Comparison of ENCODE assay signal across 16 cellular contexts in the genomic region with DNA sequence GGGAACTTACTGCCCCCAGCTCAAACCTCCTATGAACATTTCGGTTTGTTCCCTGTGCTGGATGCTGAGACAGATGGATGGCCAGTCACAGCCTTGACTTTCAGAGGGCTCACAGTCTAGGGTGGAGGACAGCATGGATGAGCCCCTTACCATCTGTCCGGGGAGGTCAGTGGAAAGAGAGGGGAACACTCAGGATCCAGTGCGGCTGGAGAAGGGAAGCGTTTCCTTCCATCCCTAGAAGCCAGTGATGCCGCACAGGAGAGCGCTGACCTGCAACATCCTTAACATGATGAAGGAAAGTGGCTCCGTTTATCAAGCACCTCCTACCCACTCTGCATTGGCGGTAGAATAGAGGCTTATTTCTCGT. TPM values are rescaled to one million over a fixed set of nuclear protein-coding genes. Genes with fewer than 3 reads are reported as not detected.
"Had no signal": no experiment of that assay in that cellular context is flagged by ENCODE, and none has a peak within 500 bp of the region (broad histone marks: within the 10 kb centered on the region; RNA-seq: fewer than 3 reads in every experiment).

No MANE protein-coding gene starts in this region.

- H3K36me3 ChIP-seq: left lung, SJSA1 had no signal

- H3K36me3 Mint-ChIP-seq: activated naive CD8-positive, alpha-beta T cell; memory B cell; natural killer cell treated with Interleukin-12 subunit alpha and Interleukin-12 subunit beta and Interleukin-15 and Interleukin-18, amount 100 ng/mL, for 72 hours had no signal

- H3K4me3 ChIP-seq: body of pancreas, left lung, SJSA1, stomach, testis had no signal

- H3K27ac Mint-ChIP-seq: activated naive CD8-positive, alpha-beta T cell; dendritic cell treated with granulocyte-macrophage colony-stimulating factor and Interleukin-4, amounts not matched to agents 40 ng/mL and 50 ng/mL, for 4 days; memory B cell; natural killer cell treated with Interleukin-12 subunit alpha and Interleukin-12 subunit beta and Interleukin-15 and Interleukin-18, amount 100 ng/mL, for 72 hours had no signal

- H3K27me3 Mint-ChIP-seq: activated naive CD8-positive, alpha-beta T cell; natural killer cell treated with Interleukin-12 subunit alpha and Interleukin-12 subunit beta and Interleukin-15 and Interleukin-18, amount 100 ng/mL, for 72 hours had no signal

- H3K4me3 Mint-ChIP-seq: activated naive CD8-positive, alpha-beta T cell; dendritic cell treated with granulocyte-macrophage colony-stimulating factor and Interleukin-4, amounts not matched to agents 40 ng/mL and 50 ng/mL, for 4 days; effector memory CD8-positive, alpha-beta T cell; memory B cell; natural killer cell treated with Interleukin-12 subunit alpha and Interleukin-12 subunit beta and Interleukin-15 and Interleukin-18, amount 100 ng/mL, for 72 hours had no signal

- H3K27me3 ChIP-seq: body of pancreas, foreskin keratinocyte, left lung, SJSA1, stomach, testis had no signal

- H3K9me3 ChIP-seq: body of pancreas, left lung, SJSA1, stomach, testis had no signal

- H3K27ac ChIP-seq: body of pancreas, foreskin keratinocyte, left lung, SJSA1, stomach, testis had no signal

- H3K9me3 Mint-ChIP-seq: dendritic cell treated with granulocyte-macrophage colony-stimulating factor and Interleukin-4, amounts not matched to agents 40 ng/mL and 50 ng/mL, for 4 days; effector memory CD8-positive, alpha-beta T cell; memory B cell; natural killer cell treated with Interleukin-12 subunit alpha and Interleukin-12 subunit beta and Interleukin-15 and Interleukin-18, amount 100 ng/mL, for 72 hours had no signal

RNA-seq across cellular contexts. Expression of gene ORM1, which starts 17.7 kb away (rescaled TPM):
- total RNA-seq: activated CD8-positive, alpha-beta memory T cell treated with anti-CD3 and anti-CD28 coated beads for 36 hours; foreskin keratinocyte; kidney; natural killer cell treated with Interleukin-12 subunit alpha and Interleukin-12 subunit beta and Interleukin-15 and Interleukin-18, amount 100 ng/mL, for 72 hours; pulmonary artery endothelial cell; SJSA1; testis had no signal

RNA-seq across cellular contexts. Expression of gene ORM2, which starts 24.5 kb away (rescaled TPM):
- total RNA-seq: activated CD8-positive, alpha-beta memory T cell treated with anti-CD3 and anti-CD28 coated beads for 36 hours; body of pancreas; foreskin keratinocyte; kidney; natural killer cell treated with Interleukin-12 subunit alpha and Interleukin-12 subunit beta and Interleukin-15 and Interleukin-18, amount 100 ng/mL, for 72 hours; pulmonary artery endothelial cell; sciatic nerve; SJSA1; urinary bladder had no signal
